In genomic region chr19:42120276-42121010, GRCh38 we compare ENCODE assay signal across 1 cellular context.
TF ChIP-seq lines count a peak whose summit lies in the region.

No MANE protein-coding gene starts in this region.

TF ChIP-seq in IMR-90, 13 proteins besides CTCF, POLR2A, EP300 and RAD21:
- TF ChIP-seq MAFK (IDR thresholded peaks at IDR 0.05; ENCODE audit: low read depth, low read length) (no peak), USF2 (IDR thresholded peaks at IDR 0.05; ENCODE audit: low read depth, low read length) (no peak), NFE2L2 (IDR thresholded peaks at IDR 0.05; ENCODE audit: low read depth, low read length) (no peak), SMC3 (IDR thresholded peaks at IDR 0.05; ENCODE audit: low read depth, low read length) (no peak), BHLHE40 (IDR thresholded peaks at IDR 0.05; ENCODE audit: low read depth, low read length) (no peak), FOS (IDR thresholded peaks at IDR 0.05; ENCODE audit: low read depth, low read length) (no peak), MAZ (IDR thresholded peaks at IDR 0.05; ENCODE audit: borderline replicate concordance, low read depth, low read length) (no peak), CEBPB (IDR thresholded peaks at IDR 0.05; ENCODE audit: low read depth, low read length) (no peak), MXI1 (IDR thresholded peaks at IDR 0.05; ENCODE audit: borderline replicate concordance, low read depth, low read length) (no peak), RFX5 (IDR thresholded peaks at IDR 0.05; ENCODE audit: low read depth, low read length) (no peak), RCOR1 (IDR thresholded peaks at IDR 0.05; ENCODE audit: insufficient replicate concordance, low read length) (no peak), CHD1 (IDR thresholded peaks at IDR 0.05; ENCODE audit: low read depth, low read length) (no peak)
- TF ChIP-seq, protein P1, sequence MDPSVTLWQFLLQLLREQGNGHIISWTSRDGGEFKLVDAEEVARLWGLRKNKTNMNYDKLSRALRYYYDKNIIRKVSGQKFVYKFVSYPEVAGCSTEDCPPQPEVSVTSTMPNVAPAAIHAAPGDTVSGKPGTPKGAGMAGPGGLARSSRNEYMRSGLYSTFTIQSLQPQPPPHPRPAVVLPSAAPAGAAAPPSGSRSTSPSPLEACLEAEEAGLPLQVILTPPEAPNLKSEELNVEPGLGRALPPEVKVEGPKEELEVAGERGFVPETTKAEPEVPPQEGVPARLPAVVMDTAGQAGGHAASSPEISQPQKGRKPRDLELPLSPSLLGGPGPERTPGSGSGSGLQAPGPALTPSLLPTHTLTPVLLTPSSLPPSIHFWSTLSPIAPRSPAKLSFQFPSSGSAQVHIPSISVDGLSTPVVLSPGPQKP (IDR thresholded peaks at IDR 0.05; ENCODE audit: borderline replicate concordance, low read depth, low read length): no peak
TF ChIP-seq in IMR-90: peak in this region for 0.
